In the genomic region with DNA sequence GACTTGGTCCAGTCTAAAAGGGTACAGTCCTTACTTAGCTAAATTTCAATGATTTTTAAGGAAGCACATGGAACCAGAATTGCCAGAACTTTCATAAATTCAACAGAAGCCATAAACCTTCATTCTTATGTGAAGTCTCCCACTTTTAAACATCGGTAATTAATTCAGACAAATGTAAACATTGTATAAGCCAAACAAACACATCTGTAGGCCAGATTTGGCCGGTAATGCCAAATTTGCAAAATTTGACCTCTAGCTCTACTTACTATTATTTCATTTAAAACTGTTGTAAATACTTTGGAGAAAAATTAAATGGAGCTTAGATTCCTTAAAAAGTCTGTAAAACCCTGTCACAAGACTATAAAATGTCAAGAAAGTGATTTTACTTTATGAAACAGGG, we compare ENCODE assay signal across 2 cellular contexts.
TF ChIP-seq lines count a peak whose summit lies in the region.

No MANE protein-coding gene starts in this region.

TF ChIP-seq in HCT116, 20 proteins besides CTCF, POLR2A, EP300 and RAD21:
- no peak for TF ChIP-seq EGR1 (IDR thresholded peaks at IDR 0.05; ENCODE audit: low read depth)
- no peak for TF ChIP-seq TCF7L2 (IDR thresholded peaks at IDR 0.05; ENCODE audit: borderline replicate concordance, extremely low read depth, insufficient read depth, insufficient read length)
- TF ChIP-seq EZH2phosphoT487 (IDR thresholded peaks at IDR 0.05; ENCODE audit: borderline replicate concordance): no peak
- TF ChIP-seq, protein P1, sequence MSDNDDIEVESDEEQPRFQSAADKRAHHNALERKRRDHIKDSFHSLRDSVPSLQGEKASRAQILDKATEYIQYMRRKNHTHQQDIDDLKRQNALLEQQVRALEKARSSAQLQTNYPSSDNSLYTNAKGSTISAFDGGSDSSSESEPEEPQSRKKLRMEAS (IDR thresholded peaks at IDR 0.05): no peak
- TF ChIP-seq, protein P2, sequence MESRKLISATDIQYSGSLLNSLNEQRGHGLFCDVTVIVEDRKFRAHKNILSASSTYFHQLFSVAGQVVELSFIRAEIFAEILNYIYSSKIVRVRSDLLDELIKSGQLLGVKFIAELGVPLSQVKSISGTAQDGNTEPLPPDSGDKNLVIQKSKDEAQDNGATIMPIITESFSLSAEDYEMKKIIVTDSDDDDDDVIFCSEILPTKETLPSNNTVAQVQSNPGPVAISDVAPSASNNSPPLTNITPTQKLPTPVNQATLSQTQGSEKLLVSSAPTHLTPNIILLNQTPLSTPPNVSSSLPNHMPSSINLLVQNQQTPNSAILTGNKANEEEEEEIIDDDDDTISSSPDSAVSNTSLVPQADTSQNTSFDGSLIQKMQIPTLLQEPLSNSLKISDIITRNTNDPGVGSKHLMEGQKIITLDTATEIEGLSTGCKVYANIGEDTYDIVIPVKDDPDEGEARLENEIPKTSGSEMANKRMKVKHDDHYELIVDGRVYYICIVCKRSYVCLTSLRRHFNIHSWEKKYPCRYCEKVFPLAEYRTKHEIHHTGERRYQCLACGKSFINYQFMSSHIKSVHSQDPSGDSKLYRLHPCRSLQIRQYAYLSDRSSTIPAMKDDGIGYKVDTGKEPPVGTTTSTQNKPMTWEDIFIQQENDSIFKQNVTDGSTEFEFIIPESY (IDR thresholded peaks at IDR 0.05; ENCODE audit: extremely low read depth, insufficient replicate concordance, low read length): no peak
- TF ChIP-seq ZNF274 (IDR thresholded peaks at IDR 0.05; ENCODE audit: low read depth, low read length): no peak
- no peak for TF ChIP-seq POLR2AphosphoS5 (IDR thresholded peaks at IDR 0.05; ENCODE audit: low read depth, low read length)
- no peak for TF ChIP-seq CBX3 (IDR thresholded peaks at IDR 0.05; ENCODE audit: low read depth)
- no peak for TF ChIP-seq YY1 (IDR thresholded peaks at IDR 0.05; ENCODE audit: extremely low read depth, insufficient replicate concordance, low read depth, low read length)
- no peak for TF ChIP-seq EZH2 (IDR thresholded peaks at IDR 0.05)
- TF ChIP-seq SRF (IDR thresholded peaks at IDR 0.05; ENCODE audit: low read depth): no peak
- TF ChIP-seq, protein P3, sequence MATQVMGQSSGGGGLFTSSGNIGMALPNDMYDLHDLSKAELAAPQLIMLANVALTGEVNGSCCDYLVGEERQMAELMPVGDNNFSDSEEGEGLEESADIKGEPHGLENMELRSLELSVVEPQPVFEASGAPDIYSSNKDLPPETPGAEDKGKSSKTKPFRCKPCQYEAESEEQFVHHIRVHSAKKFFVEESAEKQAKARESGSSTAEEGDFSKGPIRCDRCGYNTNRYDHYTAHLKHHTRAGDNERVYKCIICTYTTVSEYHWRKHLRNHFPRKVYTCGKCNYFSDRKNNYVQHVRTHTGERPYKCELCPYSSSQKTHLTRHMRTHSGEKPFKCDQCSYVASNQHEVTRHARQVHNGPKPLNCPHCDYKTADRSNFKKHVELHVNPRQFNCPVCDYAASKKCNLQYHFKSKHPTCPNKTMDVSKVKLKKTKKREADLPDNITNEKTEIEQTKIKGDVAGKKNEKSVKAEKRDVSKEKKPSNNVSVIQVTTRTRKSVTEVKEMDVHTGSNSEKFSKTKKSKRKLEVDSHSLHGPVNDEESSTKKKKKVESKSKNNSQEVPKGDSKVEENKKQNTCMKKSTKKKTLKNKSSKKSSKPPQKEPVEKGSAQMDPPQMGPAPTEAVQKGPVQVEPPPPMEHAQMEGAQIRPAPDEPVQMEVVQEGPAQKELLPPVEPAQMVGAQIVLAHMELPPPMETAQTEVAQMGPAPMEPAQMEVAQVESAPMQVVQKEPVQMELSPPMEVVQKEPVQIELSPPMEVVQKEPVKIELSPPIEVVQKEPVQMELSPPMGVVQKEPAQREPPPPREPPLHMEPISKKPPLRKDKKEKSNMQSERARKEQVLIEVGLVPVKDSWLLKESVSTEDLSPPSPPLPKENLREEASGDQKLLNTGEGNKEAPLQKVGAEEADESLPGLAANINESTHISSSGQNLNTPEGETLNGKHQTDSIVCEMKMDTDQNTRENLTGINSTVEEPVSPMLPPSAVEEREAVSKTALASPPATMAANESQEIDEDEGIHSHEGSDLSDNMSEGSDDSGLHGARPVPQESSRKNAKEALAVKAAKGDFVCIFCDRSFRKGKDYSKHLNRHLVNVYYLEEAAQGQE (IDR thresholded peaks at IDR 0.05; ENCODE audit: low read depth): no peak
- no peak for TF ChIP-seq CEBPB (IDR thresholded peaks at IDR 0.05; ENCODE audit: low read depth)
- TF ChIP-seq JUND (IDR thresholded peaks at IDR 0.05): no peak
- TF ChIP-seq SIN3A (IDR thresholded peaks at IDR 0.05; ENCODE audit: low read depth): no peak
- TF ChIP-seq ELF1 (IDR thresholded peaks at IDR 0.05; ENCODE audit: borderline replicate concordance, low read depth): no peak
- no peak for TF ChIP-seq ZFX (IDR thresholded peaks at IDR 0.05)
- TF ChIP-seq FOSL1 (IDR thresholded peaks at IDR 0.05; ENCODE audit: low read depth): no peak
- TF ChIP-seq SP1 (IDR thresholded peaks at IDR 0.05; ENCODE audit: low read depth): no peak
- TF ChIP-seq, protein P4, sequence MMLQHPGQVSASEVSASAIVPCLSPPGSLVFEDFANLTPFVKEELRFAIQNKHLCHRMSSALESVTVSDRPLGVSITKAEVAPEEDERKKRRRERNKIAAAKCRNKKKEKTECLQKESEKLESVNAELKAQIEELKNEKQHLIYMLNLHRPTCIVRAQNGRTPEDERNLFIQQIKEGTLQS (IDR thresholded peaks at IDR 0.05): no peak

TF ChIP-seq in K562, 482 proteins besides CTCF, POLR2A, EP300 and RAD21:
- TF ChIP-seq ZBTB1 (CRISPR knock-in tag; IDR thresholded peaks at IDR 0.05; ENCODE audit: borderline replicate concordance, low read depth) (no peak), CEBPG (CRISPR knock-in tag; IDR thresholded peaks at IDR 0.05) (no peak), CEBPG (tag; conservative IDR thresholded peaks at IDR 0.05 in 1 of 2, IDR thresholded peaks at IDR 0.05 in 1 of 2) (no peak), POLR2B (IDR thresholded peaks at IDR 0.05; ENCODE audit: low read depth, partially characterized antibody) (no peak), ELF4 (CRISPR knock-in tag; IDR thresholded peaks at IDR 0.05) (no peak), HNRNPL (IDR thresholded peaks at IDR 0.05; ENCODE audit: low read depth, low read length) (no peak), CHCHD3 (CRISPR knock-in tag; IDR thresholded peaks at IDR 0.05) (no peak), TARDBP (IDR thresholded peaks at IDR 0.05) (no peak), DDX20 (tag; IDR thresholded peaks at IDR 0.05; ENCODE audit: low read depth) (no peak), HDAC8 (tag; IDR thresholded peaks at IDR 0.05) (no peak), THRAP3 (IDR thresholded peaks at IDR 0.05; ENCODE audit: borderline replicate concordance) (no peak), HMGN3 (IDR thresholded peaks at IDR 0.05; ENCODE audit: borderline replicate concordance, extremely low read depth, insufficient read length, low read depth, low read length) (no peak)
- TF ChIP-seq, protein P5, sequence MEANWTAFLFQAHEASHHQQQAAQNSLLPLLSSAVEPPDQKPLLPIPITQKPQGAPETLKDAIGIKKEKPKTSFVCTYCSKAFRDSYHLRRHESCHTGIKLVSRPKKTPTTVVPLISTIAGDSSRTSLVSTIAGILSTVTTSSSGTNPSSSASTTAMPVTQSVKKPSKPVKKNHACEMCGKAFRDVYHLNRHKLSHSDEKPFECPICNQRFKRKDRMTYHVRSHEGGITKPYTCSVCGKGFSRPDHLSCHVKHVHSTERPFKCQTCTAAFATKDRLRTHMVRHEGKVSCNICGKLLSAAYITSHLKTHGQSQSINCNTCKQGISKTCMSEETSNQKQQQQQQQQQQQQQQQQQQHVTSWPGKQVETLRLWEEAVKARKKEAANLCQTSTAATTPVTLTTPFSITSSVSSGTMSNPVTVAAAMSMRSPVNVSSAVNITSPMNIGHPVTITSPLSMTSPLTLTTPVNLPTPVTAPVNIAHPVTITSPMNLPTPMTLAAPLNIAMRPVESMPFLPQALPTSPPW (CRISPR knock-in tag; IDR thresholded peaks at IDR 0.05): no peak
- TF ChIP-seq, protein P1 (CRISPR knock-in tag; IDR thresholded peaks at IDR 0.05): no peak
- TF ChIP-seq, protein P6, sequence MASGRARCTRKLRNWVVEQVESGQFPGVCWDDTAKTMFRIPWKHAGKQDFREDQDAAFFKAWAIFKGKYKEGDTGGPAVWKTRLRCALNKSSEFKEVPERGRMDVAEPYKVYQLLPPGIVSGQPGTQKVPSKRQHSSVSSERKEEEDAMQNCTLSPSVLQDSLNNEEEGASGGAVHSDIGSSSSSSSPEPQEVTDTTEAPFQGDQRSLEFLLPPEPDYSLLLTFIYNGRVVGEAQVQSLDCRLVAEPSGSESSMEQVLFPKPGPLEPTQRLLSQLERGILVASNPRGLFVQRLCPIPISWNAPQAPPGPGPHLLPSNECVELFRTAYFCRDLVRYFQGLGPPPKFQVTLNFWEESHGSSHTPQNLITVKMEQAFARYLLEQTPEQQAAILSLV (tag; IDR thresholded peaks at IDR 0.05): no peak
